Comparison of ENCODE assay signal across 8 cellular contexts in the genomic region with DNA sequence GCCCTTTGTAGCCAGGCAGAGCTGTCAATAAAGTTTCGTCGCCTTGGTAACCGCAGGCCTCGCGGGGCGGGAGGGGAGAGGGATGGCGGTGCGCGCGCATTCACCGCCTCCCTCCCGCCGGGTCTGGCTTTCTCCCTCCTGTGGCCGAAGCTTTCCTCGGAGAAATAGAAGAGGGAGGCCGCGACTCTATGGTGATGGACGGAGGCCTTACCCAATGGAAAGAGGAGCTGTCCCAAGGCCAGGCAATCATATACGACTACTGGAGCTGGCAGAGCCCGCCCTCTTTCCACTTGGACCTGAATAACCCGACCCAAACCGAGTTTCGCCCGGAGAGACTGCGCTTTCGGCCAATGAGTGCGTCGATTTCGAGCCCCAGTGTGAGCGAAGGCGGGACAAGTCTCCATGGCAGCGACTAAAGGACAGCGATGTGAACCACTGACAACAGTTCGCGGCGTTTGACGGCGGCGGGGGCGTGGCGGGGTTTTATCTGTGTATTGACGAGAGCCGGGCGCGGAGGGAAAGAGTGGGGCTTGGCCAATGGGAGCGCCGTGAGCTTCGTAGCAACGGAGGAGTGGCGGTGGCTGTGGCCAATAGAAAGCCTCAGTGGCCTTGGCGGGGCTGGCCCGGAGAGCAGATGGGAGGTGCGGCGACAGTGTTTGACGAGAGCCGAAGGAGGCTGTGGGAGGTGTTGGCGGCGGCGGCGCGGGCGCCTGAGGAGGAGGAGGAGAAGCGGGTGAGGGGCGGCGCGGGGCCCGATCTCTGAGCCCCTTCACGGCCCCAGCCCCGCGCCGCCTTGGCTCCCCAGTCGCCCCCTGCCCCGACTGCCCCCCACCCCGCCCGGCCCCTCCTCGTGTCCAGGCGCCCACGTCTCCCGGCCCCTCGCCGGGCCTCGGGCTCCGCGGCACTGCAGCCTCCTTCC. TPM values are rescaled to one million over a fixed set of nuclear protein-coding genes. Genes with fewer than 3 reads are reported as not detected.
A peak's percentile ranks its signal among the peaks of the same experiment; 100 is the strongest.
DNase-seq lines count a peak whose midpoint lies in the region; TF ChIP-seq lines count a peak whose summit lies in the region.

KMT5C (plus strand) TSS at position 652 of the 919 bp plus-strand sequence. CDS start 2,061 bp downstream, outside the sequence.

- CTCF ChIA-PET in activated CD8-positive, alpha-beta memory T cell treated with anti-CD3 and anti-CD28 coated beads for 36 hours (lab: Charles Lee) = interaction anchor here (0.7 to 2.0 kb wide), 8 partner anchors 8 to 308 kb away, joined by 3 to 16 read pairs (median 3); partner anchors contain the start of gene TMEM238

- DNase-seq in COLO668 (lab: John Stamatoyannopoulos, UW; ENCODE audit: unreplicated experiment) (peak; percentile 100), GM20000 (ENCODE audit: low spot score) (peak; percentile 99), HT-29 (ENCODE audit: low spot score) (peak; percentile 100), NOMO-1 (lab: John Stamatoyannopoulos, UW; ENCODE audit: unreplicated experiment in 2 of 2) (peak; percentile 100), lung microvascular endothelial cell (ENCODE audit: low read depth in 2 of 2) (peak; percentile 100)
- DNase-seq in effector CD8-positive, alpha-beta T cell (lab: John Stamatoyannopoulos, UW) = peak; percentile 100
- peak; percentile 100 for DNase-seq in stimulated activated CD4-positive, alpha-beta T cell treated with anti-CD3 and anti-CD28 coated beads, TNF-alpha, amount 100 ng/mL, for 48 hours (ENCODE audit: low read depth in 3 of 3)

- POLR2A ChIA-PET in activated CD8-positive, alpha-beta memory T cell treated with anti-CD3 and anti-CD28 coated beads for 36 hours (lab: Charles Lee) = interaction anchor here (0.5 to 2.1 kb wide), 8 partner anchors 37 to 279 kb away, joined by 3 to 18 read pairs (median 6); partner anchors contain the start of genes PPP6R1, TMEM238 and UBE2S

- no peak for TF ChIP-seq CTCF in GM20000 (IDR thresholded peaks at IDR 0.05; ENCODE audit: extremely low read depth, missing control alignments)

RNA-seq across cellular contexts. Expression of gene KMT5C, which starts in this region (rescaled TPM):
- total RNA-seq in HT-29 (2014; rRNA removed; shearing (Covaris generic)) = 86.3 and 96.2 TPM in 2 replicates
- 10 to 100 TPM; 17.4 to 18.1 TPM for total RNA-seq in activated CD8-positive, alpha-beta memory T cell treated with anti-CD3 and anti-CD28 coated beads for 36 hours
- total RNA-seq in lung microvascular endothelial cell = 2.2 and 3.0 TPM in 2 replicates

Comparison
In these comparisons a context has a peak if more than half of its experiments do, and no peak if none do; other contexts are left out.
1. Peak in every context shown above with its lines: DNase-seq.